In genomic region chr1:55180075-55180670, GRCh38 we compare ENCODE assay signal across 1 cellular context.
TF ChIP-seq lines count a peak whose summit lies in the region.

No MANE protein-coding gene starts in this region.

TF ChIP-seq in K562, 482 proteins besides CTCF, POLR2A, EP300 and RAD21:
- TF ChIP-seq ZBTB12 (CRISPR knock-in tag; IDR thresholded peaks at IDR 0.05) (no peak), REST (CRISPR knock-in tag; IDR thresholded peaks at IDR 0.05; ENCODE audit: low read depth) (no peak), MXI1 (IDR thresholded peaks at IDR 0.05; ENCODE audit: low read depth, low read length) (no peak), HES1 (IDR thresholded peaks at IDR 0.05; ENCODE audit: low read depth) (no peak), RHOXF2B (CRISPR knock-in tag; conservative IDR thresholded peaks at IDR 0.05) (no peak), AFF4 (CRISPR knock-in tag; IDR thresholded peaks at IDR 0.05) (no peak), ZNF398 (CRISPR knock-in tag; IDR thresholded peaks at IDR 0.05) (no peak), ZNF696 (CRISPR knock-in tag; conservative IDR thresholded peaks at IDR 0.05) (no peak), SETDB1 (IDR thresholded peaks at IDR 0.05; ENCODE audit: low read length) (no peak), KAT7 (CRISPR knock-in tag; IDR thresholded peaks at IDR 0.05; ENCODE audit: borderline replicate concordance) (no peak), ZBTB7A (IDR thresholded peaks at IDR 0.05; ENCODE audit: borderline replicate concordance, control insufficient read depth, low read depth, low read length) (no peak), XRCC5 (IDR thresholded peaks at IDR 0.05; ENCODE audit: low read depth, low read length) (no peak), CREBBP (IDR thresholded peaks at IDR 0.05; ENCODE audit: low read depth, low read length) (no peak), ZNF121 (CRISPR knock-in tag; conservative IDR thresholded peaks at IDR 0.05) (no peak)
TF ChIP-seq in K562: peak in this region for 0.
